Comparison of ENCODE assay signal across 20 cellular contexts in the genomic region with DNA sequence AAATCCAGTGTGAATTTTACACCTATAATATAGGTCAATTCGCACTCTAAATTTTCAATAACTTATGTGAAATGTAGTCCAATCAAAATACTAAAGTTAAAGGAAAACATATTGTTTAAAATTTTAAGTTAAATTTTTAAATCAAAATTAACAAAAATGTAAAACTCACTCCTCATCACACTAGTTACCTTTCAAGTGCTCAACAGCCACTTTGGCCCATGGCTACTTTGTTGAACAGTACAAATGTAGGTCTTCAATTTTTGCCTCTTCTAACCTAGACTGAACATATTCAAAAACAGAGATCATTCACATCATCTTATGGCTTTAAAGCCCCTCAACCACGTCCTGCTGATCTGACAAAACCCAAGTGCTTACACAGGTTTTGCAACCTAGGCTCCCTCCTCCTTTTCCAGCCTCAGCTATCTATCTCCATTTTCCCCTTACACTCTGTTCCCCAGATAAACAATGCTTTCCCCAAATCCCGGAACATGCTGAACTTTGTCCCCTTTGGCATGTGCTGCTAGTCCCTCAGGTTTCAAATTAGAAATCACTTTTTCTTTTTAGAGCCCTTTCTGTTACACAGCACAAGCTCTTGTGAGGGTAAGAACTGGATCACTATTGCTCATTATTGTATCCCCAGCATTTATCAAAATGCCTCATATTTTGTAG.
A peak's percentile ranks its signal among the peaks of the same experiment; 100 is the strongest.
DNase-seq lines count a peak whose midpoint lies in the region; ATAC-seq and TF ChIP-seq lines count a peak whose summit lies in the region.
"Had no signal": no experiment of that assay in that cellular context is flagged by ENCODE, and none has a peak within 500 bp of the region (broad histone marks: within the 10 kb centered on the region; RNA-seq: fewer than 3 reads in every experiment).

No MANE protein-coding gene starts in this region.

- peak overlapping the region; percentile 62 for H3K27ac ChIP-seq in cardiac muscle cell
- peak overlapping the region in 1 of 2 donors; percentile 6 for H3K27ac ChIP-seq in right atrium auricular region
- H3K27ac ChIP-seq: A549, BLaER1, RWPE1, transverse colon had no signal

- TF ChIP-seq CTCF in cardiac muscle cell (IDR thresholded peaks at IDR 0.05; ENCODE audit: low read depth, low read length) (no peak), right atrium auricular region (IDR thresholded peaks at IDR 0.05) (no peak), chondrocyte (IDR thresholded peaks at IDR 0.05) (no peak)

- ATAC-seq in left lobe of liver (peak; percentile 86), GM19452 (IDR thresholded peaks at IDR 0.05; ENCODE audit: unreplicated experiment) (no peak)
- ATAC-seq in stimulated activated effector memory CD8-positive, alpha-beta T cell treated with anti-CD3 and anti-CD28 coated beads, Interleukin-12 subunit alpha, Interleukin-12 subunit beta, amount 100 ng/mL, for 72 hours: peak; percentile 37
- ATAC-seq: A549; GM12878; stimulated activated naive CD8-positive, alpha-beta T cell treated with anti-CD3 and anti-CD28 coated beads, Interleukin-15, Interleukin-2, amounts not matched to agents 100 U/mL and 50 U/mL, for 24 hours had no signal

- intact Hi-C loops in activated T-helper 1 cell treated with anti-CD3 and anti-CD28 coated beads, Interleukin-12 subunit alpha, Interleukin-12 subunit beta, Interleukin-2, Interleukin-4 antibody, amounts not matched to agents 30 ng/mL and 10 ng/mL and 1 ng/mL, durations not matched to agents 14 hours and 24 hours and 36 hours (cut with micrococcal nuclease): no loop called here

- peaks cover 4% of the 10 kb centered on the region for H3K36me3 Mint-ChIP-seq in chondrocyte (ENCODE audit: low read depth)
- H3K36me3 Mint-ChIP-seq in stimulated activated effector memory CD8-positive, alpha-beta T cell treated with anti-CD3 and anti-CD28 coated beads, Interleukin-12 subunit alpha, Interleukin-12 subunit beta, amount 100 ng/mL, for 72 hours: peaks cover 6% of the 10 kb centered on the region
- H3K36me3 Mint-ChIP-seq in activated T-helper 1 cell treated with anti-CD3 and anti-CD28 coated beads, Interleukin-12 subunit alpha, Interleukin-12 subunit beta, Interleukin-2, Interleukin-4 antibody, amounts not matched to agents 30 ng/mL and 10 ng/mL and 1 ng/mL, durations not matched to agents 14 hours and 24 hours and 36 hours (ENCODE audit: low read depth): peaks cover 4% of the 10 kb centered on the region
- H3K36me3 Mint-ChIP-seq: activated naive CD4-positive, alpha-beta T cell treated with anti-CD3 and anti-CD28 coated beads, Interleukin-2, amount 10 ng/mL, durations not matched to agents 7 days and 5 days had no signal

- H3K4me3 Mint-ChIP-seq in chondrocyte (ENCODE audit: unreplicated experiment): no peak overlapping the region
- no peak overlapping the region for H3K4me3 Mint-ChIP-seq in stimulated activated effector memory CD8-positive, alpha-beta T cell treated with anti-CD3 and anti-CD28 coated beads, Interleukin-12 subunit alpha, Interleukin-12 subunit beta, amount 100 ng/mL, for 72 hours
- H3K4me3 Mint-ChIP-seq in activated T-helper 1 cell treated with anti-CD3 and anti-CD28 coated beads, Interleukin-12 subunit alpha, Interleukin-12 subunit beta, Interleukin-2, Interleukin-4 antibody, amounts not matched to agents 30 ng/mL and 10 ng/mL and 1 ng/mL, durations not matched to agents 14 hours and 24 hours and 36 hours: no peak overlapping the region
- H3K4me3 Mint-ChIP-seq: activated naive CD4-positive, alpha-beta T cell treated with anti-CD3 and anti-CD28 coated beads, Interleukin-2, amount 10 ng/mL, durations not matched to agents 7 days and 5 days; nephron had no signal

- peaks cover 40% of the 10 kb centered on the region for H3K4me1 Mint-ChIP-seq in chondrocyte (ENCODE audit: low read depth)
- H3K4me1 Mint-ChIP-seq in stimulated activated effector memory CD8-positive, alpha-beta T cell treated with anti-CD3 and anti-CD28 coated beads, Interleukin-12 subunit alpha, Interleukin-12 subunit beta, amount 100 ng/mL, for 72 hours: peaks cover 35% of the 10 kb centered on the region
- peaks cover 9% of the 10 kb centered on the region for H3K4me1 Mint-ChIP-seq in activated T-helper 1 cell treated with anti-CD3 and anti-CD28 coated beads, Interleukin-12 subunit alpha, Interleukin-12 subunit beta, Interleukin-2, Interleukin-4 antibody, amounts not matched to agents 30 ng/mL and 10 ng/mL and 1 ng/mL, durations not matched to agents 14 hours and 24 hours and 36 hours (ENCODE audit: low read depth)
- H3K4me1 Mint-ChIP-seq: activated naive CD4-positive, alpha-beta T cell treated with anti-CD3 and anti-CD28 coated beads, Interleukin-2, amount 10 ng/mL, durations not matched to agents 7 days and 5 days had no signal

- no peaks in the 10 kb centered on the region for H3K9me3 Mint-ChIP-seq in chondrocyte (ENCODE audit: low read depth)
- no peaks in the 10 kb centered on the region for H3K9me3 Mint-ChIP-seq in stimulated activated effector memory CD8-positive, alpha-beta T cell treated with anti-CD3 and anti-CD28 coated beads, Interleukin-12 subunit alpha, Interleukin-12 subunit beta, amount 100 ng/mL, for 72 hours
- H3K9me3 Mint-ChIP-seq in activated T-helper 1 cell treated with anti-CD3 and anti-CD28 coated beads, Interleukin-12 subunit alpha, Interleukin-12 subunit beta, Interleukin-2, Interleukin-4 antibody, amounts not matched to agents 30 ng/mL and 10 ng/mL and 1 ng/mL, durations not matched to agents 14 hours and 24 hours and 36 hours: no peaks in the 10 kb centered on the region
- H3K9me3 Mint-ChIP-seq: activated naive CD4-positive, alpha-beta T cell treated with anti-CD3 and anti-CD28 coated beads, Interleukin-2, amount 10 ng/mL, durations not matched to agents 7 days and 5 days; nephron had no signal

- H3K36me3 ChIP-seq in cardiac muscle cell: no peaks in the 10 kb centered on the region
- no peaks in the 10 kb centered on the region for H3K36me3 ChIP-seq in right atrium auricular region
- H3K36me3 ChIP-seq: BLaER1, transverse colon had no signal

- peak overlapping the region; percentile 83 for H3K27ac Mint-ChIP-seq in chondrocyte (ENCODE audit: unreplicated experiment)
- peak overlapping the region; percentile 27 for H3K27ac Mint-ChIP-seq in stimulated activated effector memory CD8-positive, alpha-beta T cell treated with anti-CD3 and anti-CD28 coated beads, Interleukin-12 subunit alpha, Interleukin-12 subunit beta, amount 100 ng/mL, for 72 hours
- no peak overlapping the region for H3K27ac Mint-ChIP-seq in activated T-helper 1 cell treated with anti-CD3 and anti-CD28 coated beads, Interleukin-12 subunit alpha, Interleukin-12 subunit beta, Interleukin-2, Interleukin-4 antibody, amounts not matched to agents 30 ng/mL and 10 ng/mL and 1 ng/mL, durations not matched to agents 14 hours and 24 hours and 36 hours
- H3K27ac Mint-ChIP-seq: activated naive CD4-positive, alpha-beta T cell treated with anti-CD3 and anti-CD28 coated beads, Interleukin-2, amount 10 ng/mL, durations not matched to agents 7 days and 5 days had no signal

- peak in 1 of 2 donors; percentile 78 for DNase-seq in cardiac muscle cell (ENCODE audit: low read depth in 1 of 2, low spot score in 1 of 2)
- no peak for DNase-seq in right atrium auricular region (ENCODE audit: low spot score)
- DNase-seq in chondrocyte (ENCODE audit: low spot score): no peak
- DNase-seq in left lobe of liver (ENCODE audit: low spot score): peak; percentile 83
- no peak for DNase-seq in stimulated activated effector memory CD8-positive, alpha-beta T cell treated with anti-CD3 and anti-CD28 coated beads, Interleukin-12 subunit alpha, Interleukin-12 subunit beta, amount 100 ng/mL, for 72 hours (ENCODE audit: low spot score in 2 of 2)
- no peak for DNase-seq in hepatic stellate cell (ENCODE audit: low spot score)
- no peak for DNase-seq in activated T-helper 1 cell treated with anti-CD3 and anti-CD28 coated beads, Interleukin-12 subunit alpha, Interleukin-12 subunit beta, Interleukin-2, Interleukin-4 antibody, amounts not matched to agents 30 ng/mL and 10 ng/mL and 1 ng/mL, durations not matched to agents 14 hours and 24 hours and 36 hours (ENCODE audit: low spot score)
- DNase-seq: activated CD4-positive, alpha-beta T cell treated with anti-CD3 and anti-CD28 coated beads, Interleukin-2, amount 50 U/mL, for 1 hour; activated naive CD4-positive, alpha-beta T cell treated with anti-CD3 and anti-CD28 coated beads, Interleukin-2, amount 10 ng/mL, durations not matched to agents 7 days and 5 days; dermis blood vessel endothelial cell; GF-D8; NCI-H1930; stimulated activated naive CD8-positive, alpha-beta T cell treated with anti-CD3 and anti-CD28 coated beads, Interleukin-15, Interleukin-2, amounts not matched to agents 100 U/mL and 50 U/mL, for 24 hours; transverse colon had no signal

- H3K27me3 ChIP-seq in cardiac muscle cell (no peaks in the 10 kb centered on the region), right atrium auricular region (no peaks in the 10 kb centered on the region)
- H3K27me3 ChIP-seq: BLaER1, transverse colon had no signal

- H3K27me3 Mint-ChIP-seq in chondrocyte (ENCODE audit: low read depth): no peaks in the 10 kb centered on the region
- no peaks in the 10 kb centered on the region for H3K27me3 Mint-ChIP-seq in activated T-helper 1 cell treated with anti-CD3 and anti-CD28 coated beads, Interleukin-12 subunit alpha, Interleukin-12 subunit beta, Interleukin-2, Interleukin-4 antibody, amounts not matched to agents 30 ng/mL and 10 ng/mL and 1 ng/mL, durations not matched to agents 14 hours and 24 hours and 36 hours (ENCODE audit: insufficient read depth)
- H3K27me3 Mint-ChIP-seq: activated naive CD4-positive, alpha-beta T cell treated with anti-CD3 and anti-CD28 coated beads, Interleukin-2, amount 10 ng/mL, durations not matched to agents 7 days and 5 days had no signal

- H3K4me3 ChIP-seq in cardiac muscle cell (no peak overlapping the region), right atrium auricular region (no peak overlapping the region)
- H3K4me3 ChIP-seq: A549, BLaER1, GM12878, transverse colon had no signal

- H3K9me3 ChIP-seq in cardiac muscle cell (ENCODE audit: low read depth) (no peaks in the 10 kb centered on the region), right atrium auricular region (no peaks in the 10 kb centered on the region)
- H3K9me3 ChIP-seq: A549, transverse colon had no signal

- H3K4me1 ChIP-seq in cardiac muscle cell (ENCODE audit: low read depth) (peaks cover 15% of the 10 kb centered on the region), right atrium auricular region (peaks cover 0 to 12% of the 10 kb centered on the region in 2 donors)
- H3K4me1 ChIP-seq: BLaER1 had no signal
